In the genomic region with DNA sequence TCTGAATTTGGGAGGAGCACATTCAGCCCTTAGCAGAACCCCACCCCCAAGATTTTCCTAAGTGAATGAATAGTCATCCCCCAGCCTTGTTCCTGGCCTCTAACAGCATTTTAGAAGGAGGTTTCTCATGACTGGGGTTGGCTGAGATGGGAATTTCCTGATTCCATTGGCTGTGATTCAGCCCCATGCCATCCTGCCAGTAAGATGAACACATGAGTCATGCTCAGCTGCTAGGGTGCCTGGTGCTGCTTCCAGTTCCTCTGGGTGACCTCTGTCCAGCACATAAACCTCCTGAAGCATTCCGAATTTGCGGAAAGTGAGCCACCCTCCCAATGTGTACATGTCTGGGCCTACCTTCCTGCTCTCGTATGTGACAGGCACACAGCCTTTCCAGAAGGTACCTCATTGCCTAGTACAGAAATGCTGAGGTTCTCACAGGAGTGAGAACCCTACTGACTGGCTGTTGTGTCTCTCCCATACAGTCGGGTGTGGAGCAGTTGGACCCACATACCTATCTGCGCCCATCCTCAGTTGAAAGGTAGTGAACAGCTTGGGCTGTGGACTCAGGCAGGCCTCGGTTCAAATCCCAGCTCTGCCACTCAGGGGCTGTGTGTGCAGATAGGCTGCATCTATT, we compare ENCODE assay signal across 9 cellular contexts.
DNase-seq lines count a peak whose midpoint lies in the region; ATAC-seq and TF ChIP-seq lines count a peak whose summit lies in the region.
"Had no signal": no experiment of that assay in that cellular context is flagged by ENCODE, and none has a peak within 500 bp of the region (broad histone marks: within the 10 kb centered on the region; RNA-seq: fewer than 3 reads in every experiment).

No MANE protein-coding gene starts in this region.

- peaks cover 5% of the 10 kb centered on the region; the same call in 1 of the 2 replicates for H3K4me1 ChIP-seq in BE2C
- H3K4me1 ChIP-seq in endodermal cell (ENCODE audit: control insufficient read depth, insufficient read depth, low read length), result peaks cover 2% of the 10 kb centered on the region
- H3K4me1 ChIP-seq in mesodermal cell (ENCODE audit: control insufficient read depth, insufficient read depth, low read length, poor library complexity, severe bottlenecking), result peaks cover 27% of the 10 kb centered on the region
- no peaks in the 10 kb centered on the region for H3K4me1 ChIP-seq in tibial nerve

- H3K4me3 ChIP-seq in BE2C (ENCODE audit: low read depth, low read length) (no peak overlapping the region), endodermal cell (ENCODE audit: low read length) (no peak overlapping the region), mesodermal cell (ENCODE audit: extremely low read depth, insufficient read depth, low read length, poor library complexity, severe bottlenecking) (no peak overlapping the region), tibial nerve (no peak overlapping the region)

- ATAC-seq in HG03460 (IDR thresholded peaks at IDR 0.05; ENCODE audit: unreplicated experiment), result no peak

- H3K36me3 ChIP-seq in BE2C (no peaks in the 10 kb centered on the region), endodermal cell (ENCODE audit: control insufficient read depth, insufficient read depth, low read length) (no peaks in the 10 kb centered on the region), mesodermal cell (ENCODE audit: control insufficient read depth, insufficient read depth, low read length) (no peaks in the 10 kb centered on the region), tibial nerve (no peaks in the 10 kb centered on the region)

- H3K9ac ChIP-seq in endodermal cell (ENCODE audit: extremely low read depth, low read length, poor library complexity, severe bottlenecking), result no peak overlapping the region

- in situ Hi-C loops in GM13976 (cut with MboI; ENCODE audit: low sequenced_read_pairs, unreplicated experiment), result no loop called here

- H3K27me3 Mint-ChIP-seq in endodermal cell (ENCODE audit: insufficient read depth), result no peaks in the 10 kb centered on the region

- 93 to 96% methylated on average over 4 to 6 of the region's 6 CpGs for WGBS in endodermal cell (ENCODE audit: insufficient coverage in 1 of 2, insufficient read length in 1 of 2), 2 experiments
- 93 to 100% methylated on average over 6 of the region's 6 CpGs for WGBS in mesodermal cell (ENCODE audit: insufficient coverage in 2 of 2), 2 experiments
- WGBS in tibial nerve, 2 donors, result 80 to 96% methylated on average over 6 of the region's 6 CpGs

- no peaks in the 10 kb centered on the region for H3K27me3 ChIP-seq in BE2C
- no peaks in the 10 kb centered on the region for H3K27me3 ChIP-seq in endodermal cell (ENCODE audit: control insufficient read depth, insufficient read depth, low read length, poor library complexity, severe bottlenecking)
- H3K27me3 ChIP-seq in tibial nerve, result no peaks in the 10 kb centered on the region

- no peak for TF ChIP-seq EP300 in tibial nerve (IDR thresholded peaks at IDR 0.05)

- TF ChIP-seq POLR2A in tibial nerve (IDR thresholded peaks at IDR 0.05), result no peak

- TF ChIP-seq CTCF in BE2C (IDR thresholded peaks at IDR 0.05; ENCODE audit: low read depth, low read length) (no peak), endodermal cell (conservative IDR thresholded peaks at IDR 0.05) (no peak), GM13976 (IDR thresholded peaks at IDR 0.05; ENCODE audit: borderline replicate concordance, control extremely low read depth, extremely low read depth, insufficient read depth, missing control alignments) (no peak), tibial nerve (IDR thresholded peaks at IDR 0.05) (no peak)

- no peak overlapping the region for H3K4me3 Mint-ChIP-seq in endodermal cell
- H3K4me3 Mint-ChIP-seq: naive B cell had no signal

- no peak overlapping the region for H3K27ac Mint-ChIP-seq in endodermal cell
- H3K27ac Mint-ChIP-seq: naive B cell had no signal

- H3K9me3 ChIP-seq in BE2C (no peaks in the 10 kb centered on the region), endodermal cell (ENCODE audit: control insufficient read depth, low read length) (no peaks in the 10 kb centered on the region), mesodermal cell (ENCODE audit: control insufficient read depth, low read length) (no peaks in the 10 kb centered on the region), tibial nerve (no peaks in the 10 kb centered on the region)

- H3K9me3 Mint-ChIP-seq in endodermal cell, result no peaks in the 10 kb centered on the region
- H3K9me3 Mint-ChIP-seq: naive B cell had no signal

- DNase-seq in BE2C, result peak; percentile 53
- peak; percentile 23 for DNase-seq in NCI-H69 (lab: John Stamatoyannopoulos, UW)
- peak; percentile 65 for DNase-seq in endodermal cell
- DNase-seq in GM13976 (ENCODE audit: low spot score), result no peak
- DNase-seq in NCI-H1417 (lab: John Stamatoyannopoulos, UW), result no peak
- no peak for DNase-seq in tibial nerve (ENCODE audit: low spot score in 2 of 2)
- DNase-seq: naive B cell had no signal

- H3K27ac ChIP-seq in endodermal cell (ENCODE audit: low read depth, low read length), result no peak overlapping the region
- H3K27ac ChIP-seq in mesodermal cell (ENCODE audit: low read depth, low read length, severe bottlenecking), result peak overlapping the region; percentile 84
- no peak overlapping the region for H3K27ac ChIP-seq in tibial nerve

- peaks cover 5% of the 10 kb centered on the region for H3K4me1 Mint-ChIP-seq in endodermal cell
- H3K4me1 Mint-ChIP-seq: naive B cell had no signal

- no peaks in the 10 kb centered on the region for H3K36me3 Mint-ChIP-seq in endodermal cell (ENCODE audit: low read depth)
- H3K36me3 Mint-ChIP-seq: naive B cell had no signal

Comparison
In these comparisons a context has a peak if more than half of its experiments do, and no peak if none do; other contexts are left out.
1. DNase-seq: peak in BE2C (single experiment), NCI-H69 (single experiment) and endodermal cell (single experiment); none in GM13976 (single experiment), NCI-H1417 (0 of 3) and tibial nerve (0 of 2).